2 cellular contexts compared by ENCODE assay signal in the genomic region with DNA sequence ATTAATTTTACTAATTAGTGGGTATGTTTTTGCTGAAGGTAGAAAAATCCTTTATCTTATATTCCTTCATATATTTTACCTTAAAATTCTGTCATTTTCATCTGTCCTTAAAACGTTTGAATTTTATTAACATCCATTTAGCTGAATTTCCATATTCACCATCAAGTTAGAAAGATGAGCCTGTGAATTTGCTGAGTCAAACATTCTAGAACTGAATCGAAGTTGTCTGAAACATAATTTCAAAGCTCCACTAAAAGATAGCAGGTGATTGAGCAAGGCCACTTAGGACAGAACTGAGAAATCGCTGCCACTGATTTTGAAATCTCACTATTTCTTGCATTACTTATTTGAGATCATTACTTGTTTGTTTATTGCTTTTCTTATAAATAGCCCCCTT.
TF ChIP-seq lines count a peak whose summit lies in the region.

No MANE protein-coding gene starts in this region.

TF ChIP-seq in IMR-90, 13 proteins besides CTCF, POLR2A, EP300 and RAD21 (continued from another document):
- TF ChIP-seq MAFK (IDR thresholded peaks at IDR 0.05; ENCODE audit: low read depth, low read length), result peak; percentile 89

TF ChIP-seq in WTC11, 78 proteins besides CTCF, POLR2A, EP300 and RAD21 (continued from another document):
- TF ChIP-seq, protein P1, sequence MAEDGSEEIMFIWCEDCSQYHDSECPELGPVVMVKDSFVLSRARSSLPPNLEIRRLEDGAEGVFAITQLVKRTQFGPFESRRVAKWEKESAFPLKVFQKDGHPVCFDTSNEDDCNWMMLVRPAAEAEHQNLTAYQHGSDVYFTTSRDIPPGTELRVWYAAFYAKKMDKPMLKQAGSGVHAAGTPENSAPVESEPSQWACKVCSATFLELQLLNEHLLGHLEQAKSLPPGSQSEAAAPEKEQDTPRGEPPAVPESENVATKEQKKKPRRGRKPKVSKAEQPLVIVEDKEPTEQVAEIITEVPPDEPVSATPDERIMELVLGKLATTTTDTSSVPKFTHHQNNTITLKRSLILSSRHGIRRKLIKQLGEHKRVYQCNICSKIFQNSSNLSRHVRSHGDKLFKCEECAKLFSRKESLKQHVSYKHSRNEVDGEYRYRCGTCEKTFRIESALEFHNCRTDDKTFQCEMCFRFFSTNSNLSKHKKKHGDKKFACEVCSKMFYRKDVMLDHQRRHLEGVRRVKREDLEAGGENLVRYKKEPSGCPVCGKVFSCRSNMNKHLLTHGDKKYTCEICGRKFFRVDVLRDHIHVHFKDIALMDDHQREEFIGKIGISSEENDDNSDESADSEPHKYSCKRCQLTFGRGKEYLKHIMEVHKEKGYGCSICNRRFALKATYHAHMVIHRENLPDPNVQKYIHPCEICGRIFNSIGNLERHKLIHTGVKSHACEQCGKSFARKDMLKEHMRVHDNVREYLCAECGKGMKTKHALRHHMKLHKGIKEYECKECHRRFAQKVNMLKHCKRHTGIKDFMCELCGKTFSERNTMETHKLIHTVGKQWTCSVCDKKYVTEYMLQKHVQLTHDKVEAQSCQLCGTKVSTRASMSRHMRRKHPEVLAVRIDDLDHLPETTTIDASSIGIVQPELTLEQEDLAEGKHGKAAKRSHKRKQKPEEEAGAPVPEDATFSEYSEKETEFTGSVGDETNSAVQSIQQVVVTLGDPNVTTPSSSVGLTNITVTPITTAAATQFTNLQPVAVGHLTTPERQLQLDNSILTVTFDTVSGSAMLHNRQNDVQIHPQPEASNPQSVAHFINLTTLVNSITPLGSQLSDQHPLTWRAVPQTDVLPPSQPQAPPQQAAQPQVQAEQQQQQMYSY (CRISPR knock-in tag; IDR thresholded peaks at IDR 0.05), result no peak
- no peak for TF ChIP-seq RORB (CRISPR knock-in tag; IDR thresholded peaks at IDR 0.05)
- TF ChIP-seq ZNF219 (CRISPR knock-in tag; IDR thresholded peaks at IDR 0.05; ENCODE audit: borderline replicate concordance), result no peak
- no peak for TF ChIP-seq GTF2I (CRISPR knock-in tag; conservative IDR thresholded peaks at IDR 0.05)
- TF ChIP-seq EMX1 (CRISPR knock-in tag; IDR thresholded peaks at IDR 0.05), result no peak
TF ChIP-seq in WTC11: peak in this region for 0.
